ENCODE assay signal across 24 cellular contexts in the genomic region with DNA sequence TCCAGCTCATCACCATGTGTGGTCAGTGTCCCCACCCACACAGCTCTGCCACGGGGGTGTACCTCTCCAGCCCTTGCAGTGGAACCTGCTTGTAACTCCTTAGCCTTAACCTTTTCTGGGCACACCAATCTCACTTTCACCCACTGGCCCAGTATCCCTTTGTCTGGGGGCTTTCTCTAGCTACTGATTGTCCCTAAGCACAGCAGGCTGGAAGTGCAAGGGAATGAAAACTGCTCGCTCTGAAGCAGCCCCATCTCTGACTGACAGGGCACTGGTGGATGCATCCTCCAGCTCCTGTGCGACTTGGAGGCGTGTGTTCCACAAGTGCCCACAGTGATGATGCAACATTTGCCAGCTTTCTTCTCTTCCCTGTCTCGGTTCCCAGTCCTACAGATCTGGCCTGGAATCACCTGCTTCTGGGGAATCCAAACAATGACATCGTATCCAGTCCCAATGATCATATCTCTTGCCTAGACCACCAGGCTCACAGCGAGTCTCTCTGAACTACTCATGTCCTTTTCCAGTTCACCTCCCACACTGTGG. TPM values are rescaled to one million over a fixed set of nuclear protein-coding genes. Genes with fewer than 3 reads are reported as not detected.
DNase-seq lines count a peak whose midpoint lies in the region; ATAC-seq and TF ChIP-seq lines count a peak whose summit lies in the region.
"Had no signal": no experiment of that assay in that cellular context is flagged by ENCODE, and none has a peak within 500 bp of the region (broad histone marks: within the 10 kb centered on the region; RNA-seq: fewer than 3 reads in every experiment).

No MANE protein-coding gene starts in this region.

- TF ChIP-seq POLR2A in breast epithelium (IDR thresholded peaks at IDR 0.05) (no peak), ovary (IDR thresholded peaks at IDR 0.05) (no peak)

- H3K27me3 ChIP-seq in breast epithelium, result no peaks in the 10 kb centered on the region
- no peaks in the 10 kb centered on the region for H3K27me3 ChIP-seq in lower lobe of right lung (ENCODE audit: low read depth)
- no peaks in the 10 kb centered on the region for H3K27me3 ChIP-seq in ovary

- H3K4me3 Mint-ChIP-seq in MCF 10A (ENCODE audit: unreplicated experiment), result no peak overlapping the region
- H3K4me3 Mint-ChIP-seq in chondrocyte (ENCODE audit: unreplicated experiment), result no peak overlapping the region
- H3K4me3 Mint-ChIP-seq in type B pancreatic cell, result peak overlapping the region; percentile 4
- H3K4me3 Mint-ChIP-seq: activated CD8-positive, alpha-beta T cell treated with anti-CD3 and anti-CD28 coated beads for 36 hours; activated naive CD8-positive, alpha-beta T cell treated with anti-CD3 and anti-CD28 coated beads, Interleukin-2, amount 50 U/mL, for 24 hours; central memory CD8-positive, alpha-beta T cell; stimulated activated memory B cell treated with anti-CD40 and anti-IgM and Interleukin-4, amounts not matched to agents 10 μg/mL and 1 μg/mL and 100 μg/mL, for 72 hours; T-cell had no signal

- H3K9me3 Mint-ChIP-seq in MCF 10A (ENCODE audit: unreplicated experiment) (no peaks in the 10 kb centered on the region), chondrocyte (ENCODE audit: low read depth) (no peaks in the 10 kb centered on the region), type B pancreatic cell (no peaks in the 10 kb centered on the region)
- H3K9me3 Mint-ChIP-seq: activated CD8-positive, alpha-beta T cell treated with anti-CD3 and anti-CD28 coated beads for 36 hours; activated naive CD8-positive, alpha-beta T cell treated with anti-CD3 and anti-CD28 coated beads, Interleukin-2, amount 50 U/mL, for 24 hours; central memory CD8-positive, alpha-beta T cell; stimulated activated memory B cell treated with anti-CD40 and anti-IgM and Interleukin-4, amounts not matched to agents 10 μg/mL and 1 μg/mL and 100 μg/mL, for 72 hours; T-cell had no signal

- peak in 1 of 2 donors; percentile 37 for ATAC-seq in lower lobe of right lung
- ATAC-seq: activated CD8-positive, alpha-beta T cell treated with anti-CD3 and anti-CD28 coated beads for 36 hours; activated naive CD8-positive, alpha-beta T cell treated with anti-CD3 and anti-CD28 coated beads, Interleukin-2, amount 50 U/mL, for 24 hours; HCT116; left lobe of liver; stimulated activated memory B cell treated with anti-CD40 and anti-IgM and Interleukin-4, amounts not matched to agents 10 μg/mL and 1 μg/mL and 100 μg/mL, for 72 hours; T-cell had no signal

- H3K27ac Mint-ChIP-seq in MCF 10A (ENCODE audit: low read depth, unreplicated experiment), result peak overlapping the region; percentile 77
- peak overlapping the region; percentile 73 for H3K27ac Mint-ChIP-seq in chondrocyte (ENCODE audit: unreplicated experiment)
- H3K27ac Mint-ChIP-seq in type B pancreatic cell, result peak overlapping the region; percentile 31
- H3K27ac Mint-ChIP-seq: activated CD8-positive, alpha-beta T cell treated with anti-CD3 and anti-CD28 coated beads for 36 hours; activated naive CD8-positive, alpha-beta T cell treated with anti-CD3 and anti-CD28 coated beads, Interleukin-2, amount 50 U/mL, for 24 hours; stimulated activated memory B cell treated with anti-CD40 and anti-IgM and Interleukin-4, amounts not matched to agents 10 μg/mL and 1 μg/mL and 100 μg/mL, for 72 hours; T-cell had no signal

- H3K36me3 Mint-ChIP-seq in MCF 10A (ENCODE audit: insufficient read depth, unreplicated experiment), result no peaks in the 10 kb centered on the region
- no peaks in the 10 kb centered on the region for H3K36me3 Mint-ChIP-seq in chondrocyte (ENCODE audit: low read depth)
- no peaks in the 10 kb centered on the region for H3K36me3 Mint-ChIP-seq in type B pancreatic cell
- H3K36me3 Mint-ChIP-seq: stimulated activated memory B cell treated with anti-CD40 and anti-IgM and Interleukin-4, amounts not matched to agents 10 μg/mL and 1 μg/mL and 100 μg/mL, for 72 hours; T-cell had no signal

- CTCF ChIA-PET in MCF 10A (lab: Yijun Ruan, JAX), result interaction anchor here (6.4 kb wide), 1 partner anchor 14 kb away, joined by 55 read pairs; no protein-coding TSS in a partner anchor

- peaks cover 47% of the 10 kb centered on the region for H3K4me1 Mint-ChIP-seq in MCF 10A (ENCODE audit: insufficient read depth, unreplicated experiment)
- H3K4me1 Mint-ChIP-seq in chondrocyte (ENCODE audit: low read depth), result peaks cover 62% of the 10 kb centered on the region
- H3K4me1 Mint-ChIP-seq in type B pancreatic cell (ENCODE audit: unreplicated experiment), result peaks cover 55% of the 10 kb centered on the region
- H3K4me1 Mint-ChIP-seq: activated naive CD8-positive, alpha-beta T cell treated with anti-CD3 and anti-CD28 coated beads, Interleukin-2, amount 50 U/mL, for 24 hours; central memory CD8-positive, alpha-beta T cell; stimulated activated memory B cell treated with anti-CD40 and anti-IgM and Interleukin-4, amounts not matched to agents 10 μg/mL and 1 μg/mL and 100 μg/mL, for 72 hours; T-cell had no signal

- H3K36me3 ChIP-seq in breast epithelium, result no peaks in the 10 kb centered on the region
- no peaks in the 10 kb centered on the region for H3K36me3 ChIP-seq in lower lobe of right lung
- H3K36me3 ChIP-seq in ovary, result no peaks in the 10 kb centered on the region
- H3K36me3 ChIP-seq: prostate gland had no signal

- no peak for TF ChIP-seq EP300 in ovary (IDR thresholded peaks at IDR 0.05)

- POLR2A ChIA-PET in MCF 10A (lab: Yijun Ruan, JAX), result no interaction called here

- H3K4me1 ChIP-seq in breast epithelium (no peaks in the 10 kb centered on the region), lower lobe of right lung (peaks cover 50% of the 10 kb centered on the region), ovary (ENCODE audit: insufficient read depth) (no peaks in the 10 kb centered on the region)

- peak; percentile 28 for DNase-seq in MCF 10A (ENCODE audit: unreplicated experiment)
- DNase-seq in breast epithelium (ENCODE audit: low spot score in 2 of 2), result no peak
- DNase-seq in chondrocyte (ENCODE audit: low spot score), result no peak
- no peak for DNase-seq in lower lobe of right lung
- no peak for DNase-seq in type B pancreatic cell (ENCODE audit: extremely low spot score, unreplicated experiment)
- no peak for DNase-seq in ovary
- no peak for DNase-seq in amygdala (lab: John Stamatoyannopoulos, UW)
- DNase-seq in activated CD4-positive, alpha-beta T cell treated with anti-CD3 and anti-CD28 coated beads for 48 hours, result no peak
- DNase-seq: activated CD8-positive, alpha-beta T cell treated with anti-CD3 and anti-CD28 coated beads for 36 hours; activated naive CD8-positive, alpha-beta T cell treated with anti-CD3 and anti-CD28 coated beads, Interleukin-2, amount 50 U/mL, for 24 hours; C1 segment of cervical spinal cord; DMS153; NCI-H1436 treated with DMSO at 0.1 percent for 48 hours; stimulated activated CD4-positive, alpha-beta T cell treated with anti-CD3 and anti-CD28 coated beads, Interleukin-12 subunit alpha, Interleukin-12 subunit beta, amount 100 ng/mL, for 4 hours; T-cell had no signal

- no peak overlapping the region for H3K4me3 ChIP-seq in breast epithelium
- no peak overlapping the region for H3K4me3 ChIP-seq in lower lobe of right lung
- no peak overlapping the region for H3K4me3 ChIP-seq in ovary
- H3K4me3 ChIP-seq: prostate gland had no signal

- no peaks in the 10 kb centered on the region for H3K9me3 ChIP-seq in breast epithelium
- H3K9me3 ChIP-seq in lower lobe of right lung, result no peaks in the 10 kb centered on the region
- H3K9me3 ChIP-seq in ovary, result no peaks in the 10 kb centered on the region
- H3K9me3 ChIP-seq: prostate gland had no signal

- no peak for TF ChIP-seq CTCF in MCF 10A (IDR thresholded peaks at IDR 0.05; ENCODE audit: unreplicated experiment)
- TF ChIP-seq CTCF in breast epithelium (IDR thresholded peaks at IDR 0.05), result no peak
- TF ChIP-seq CTCF in chondrocyte (IDR thresholded peaks at IDR 0.05), result no peak
- TF ChIP-seq CTCF in lower lobe of right lung (IDR thresholded peaks at IDR 0.05), result no peak
- no peak for TF ChIP-seq CTCF in type B pancreatic cell (conservative IDR thresholded peaks at IDR 0.05)
- TF ChIP-seq CTCF in ovary (IDR thresholded peaks at IDR 0.05), result no peak

- BruUV-seq in MCF 10A (replicated peaks; lab: Mats Ljungman, UMichigan), result no TSS peak

- WGBS in ovary, 3 donors, result 77 to 82% (median 79%) methylated on average over 7 of the region's 7 CpGs

- intact Hi-C loops in MCF 10A (cut with micrococcal nuclease), result loop anchor here (10.0 kb wide), 1 partner anchor 154 kb away; no protein-coding TSS in a partner anchor
- intact Hi-C loops in breast epithelium (cut with DNase I; ENCODE audit: low total_unique reads), result no loop called here
- intact Hi-C loops in lower lobe of right lung (cut with DNase I), result no loop called here
- intact Hi-C loops in ovary (cut with DNase I), result no loop called here

- no peaks in the 10 kb centered on the region for H3K27me3 Mint-ChIP-seq in MCF 10A (ENCODE audit: insufficient read depth, unreplicated experiment)
- peaks cover 2% of the 10 kb centered on the region for H3K27me3 Mint-ChIP-seq in chondrocyte (ENCODE audit: low read depth)
- H3K27me3 Mint-ChIP-seq in type B pancreatic cell, result peaks cover 11% of the 10 kb centered on the region

- no peak overlapping the region for H3K27ac ChIP-seq in breast epithelium
- peak overlapping the region; percentile 79 for H3K27ac ChIP-seq in lower lobe of right lung
- no peak overlapping the region for H3K27ac ChIP-seq in ovary
- H3K27ac ChIP-seq: prostate gland had no signal

RNA-seq across cellular contexts. Expression of a gene that starts 33.6 kb away (rescaled TPM):
- total RNA-seq in MCF 10A (2022), result not detected in 2 replicates
- total RNA-seq in breast epithelium, result not detected
- total RNA-seq in chondrocyte, result not detected in 3 replicates
- total RNA-seq in lower lobe of right lung, result 13.2 TPM
- 1.9 and 2.4 TPM in 2 replicates for total RNA-seq in type B pancreatic cell (ENCODE audit: low replicate concordance)
- 10 to 100 TPM in 1 of 7 donors, 1 to 10 TPM in 1, not detected in 5; 1.4 to 14.1 TPM for total RNA-seq in ovary
- polyA plus RNA-seq in ovary, result under 1 TPM; 0.23 to 0.27 TPM
- total RNA-seq: activated CD8-positive, alpha-beta T cell treated with anti-CD3 and anti-CD28 coated beads for 36 hours; fibroblast of villous mesenchyme; HT1080; myocyte; prostate gland; T-cell; urinary bladder had no signal
- polyA plus RNA-seq: urinary bladder had no signal

RNA-seq across cellular contexts. Expression of a gene that starts 53.5 kb away (rescaled TPM):
- total RNA-seq in MCF 10A (2022) (not detected in 2 replicates), breast epithelium (1 to 10 TPM in 1 of 3 donors, under 1 TPM in 1, not detected in 1; 0.98 to 3.5 TPM), chondrocyte (0.45 to 0.65 TPM (median 0.46 TPM) in 3 replicates), lower lobe of right lung (33.9 TPM), type B pancreatic cell (ENCODE audit: low replicate concordance) (1.6 and 4.8 TPM in 2 replicates), ovary (10 to 100 TPM in 1 of 7 donors, 1 to 10 TPM in 5, under 1 TPM in 1; 0.86 to 23.4 (median 2.4) TPM)
- polyA plus RNA-seq in ovary, result 1 to 10 TPM in 1 of 2 donors, under 1 TPM in 1; 0.24 to 2.4 TPM
- total RNA-seq: activated CD8-positive, alpha-beta T cell treated with anti-CD3 and anti-CD28 coated beads for 36 hours; fibroblast of villous mesenchyme; HT1080; myocyte; T-cell had no signal

RNA-seq across cellular contexts. Expression of a gene that starts 59.1 kb away (rescaled TPM):
- total RNA-seq in MCF 10A (2022) (0.17 TPM in 1 of 2 replicates, not detected in the other), breast epithelium (10 to 100 TPM in 1 of 3 donors, 1 to 10 TPM in 2; 8.8 to 43.2 (median 9.4) TPM), chondrocyte (0.36 to 1.1 TPM (median 0.77 TPM) in 3 replicates), lower lobe of right lung (21.7 TPM), type B pancreatic cell (ENCODE audit: low replicate concordance) (11.8 and 16.4 TPM in 2 replicates), ovary (10 to 100 TPM in 6 of 7 donors, 1 to 10 TPM in 1; 9.5 to 32.5 (median 17.4) TPM)
- 10 to 100 TPM; 18.1 to 18.6 TPM for polyA plus RNA-seq in ovary
- total RNA-seq: activated CD8-positive, alpha-beta T cell treated with anti-CD3 and anti-CD28 coated beads for 36 hours; myocyte had no signal
